8 cellular contexts compared by ENCODE assay signal in genomic region chr1:23369335-23370013, GRCh38. TPM values are rescaled to one million over a fixed set of nuclear protein-coding genes. Genes with fewer than 3 reads are reported as not detected.
DNase-seq lines count a peak whose midpoint lies in the region; ATAC-seq and TF ChIP-seq lines count a peak whose summit lies in the region.

ZNF436 (minus strand) TSS chr1:23369836; CDS start chr1:23368005, 1,831 bp downstream.

- H3K4me1 Mint-ChIP-seq in T-helper 2 cell treated with Interferon-gamma antibody and Interleukin-4, amounts not matched to agents 5 μg/mL and 100 μg/mL, for 36 hours (ENCODE audit: low read depth): peaks cover 29% of the 10 kb centered on the region
- peaks cover 30% of the 10 kb centered on the region for H3K4me1 Mint-ChIP-seq in MCF 10A (ENCODE audit: insufficient read depth, unreplicated experiment)

- BruUV-seq in MCF 10A (replicated peaks; lab: Mats Ljungman, UMichigan): TSS peak; percentile 54

- no peaks in the 10 kb centered on the region for H3K27me3 Mint-ChIP-seq in T-helper 2 cell treated with Interferon-gamma antibody and Interleukin-4, amounts not matched to agents 5 μg/mL and 100 μg/mL, for 36 hours (ENCODE audit: low read depth)
- no peaks in the 10 kb centered on the region for H3K27me3 Mint-ChIP-seq in MCF 10A (ENCODE audit: insufficient read depth, unreplicated experiment)

- H3K4me3 ChIP-seq in iPS-11a (ENCODE audit: low read depth, low read length): peak within 1 kb of the TSS; percentile 77

- TF ChIP-seq POLR2A in GM18505 (IDR thresholded peaks at IDR 0.05; ENCODE audit: borderline replicate concordance, extremely low read depth, insufficient read depth, insufficient read length): no peak

- ATAC-seq in GM18505 (IDR thresholded peaks at IDR 0.05; ENCODE audit: unreplicated experiment): no peak

- CTCF ChIA-PET in MCF 10A (lab: Yijun Ruan, JAX) (interaction anchor here (4.3 kb wide), 1 partner anchor 34 kb away, joined by 41 read pairs; no protein-coding TSS in a partner anchor), GM10248 (lab: Yijun Ruan, JAX) (interaction anchor here (1.2 kb wide), 1 partner anchor 12 kb away, joined by 3 read pairs; no protein-coding TSS in a partner anchor)

- peaks cover 18% of the 10 kb centered on the region for H3K9me3 Mint-ChIP-seq in T-helper 2 cell treated with Interferon-gamma antibody and Interleukin-4, amounts not matched to agents 5 μg/mL and 100 μg/mL, for 36 hours
- no peaks in the 10 kb centered on the region for H3K9me3 Mint-ChIP-seq in MCF 10A (ENCODE audit: unreplicated experiment)

- DNase-seq in GF-D8 (lab: John Stamatoyannopoulos, UW) (peak; percentile 57), NCI-H1436 (lab: John Stamatoyannopoulos, UW) (peak; percentile 77), MCF 10A (ENCODE audit: unreplicated experiment) (peak; percentile 72), renal cortical epithelial cell (ENCODE audit: low read depth) (peak; percentile 63), GM10248 (ENCODE audit: extremely low spot score) (no peak)
- peak; percentile 10 for DNase-seq in T-helper 2 cell treated with Interferon-gamma antibody and Interleukin-4, amounts not matched to agents 5 μg/mL and 100 μg/mL, for 36 hours (ENCODE audit: low spot score)

- peak within 1 kb of the TSS; percentile 95 for H3K27ac Mint-ChIP-seq in T-helper 2 cell treated with Interferon-gamma antibody and Interleukin-4, amounts not matched to agents 5 μg/mL and 100 μg/mL, for 36 hours
- H3K27ac Mint-ChIP-seq in MCF 10A (ENCODE audit: low read depth, unreplicated experiment): peak within 1 kb of the TSS; percentile 94

- intact Hi-C loops in MCF 10A (cut with micrococcal nuclease): no loop called here

- TF ChIP-seq CTCF in MCF 10A (IDR thresholded peaks at IDR 0.05; ENCODE audit: unreplicated experiment) (no peak), GM10248 (IDR thresholded peaks at IDR 0.05; ENCODE audit: control extremely low read depth, extremely low read depth, low read depth, missing control alignments) (no peak)

- POLR2A ChIA-PET in MCF 10A (lab: Yijun Ruan, JAX) (interaction anchor here (0.6 to 15.8 kb wide), 10 partner anchors 15 to 201 kb away, joined by 3 to 335 read pairs (median 4); partner anchors contain the start of genes HNRNPR and LUZP1), GM10248 (lab: Yijun Ruan, JAX) (interaction anchor here (1.0 kb wide), 1 partner anchor 25 kb away, joined by 5 read pairs; the partner anchor contains the start of gene HNRNPR)

- H3K4me3 Mint-ChIP-seq in T-helper 2 cell treated with Interferon-gamma antibody and Interleukin-4, amounts not matched to agents 5 μg/mL and 100 μg/mL, for 36 hours: peak within 1 kb of the TSS; percentile 92
- peak within 1 kb of the TSS; percentile 87 for H3K4me3 Mint-ChIP-seq in MCF 10A (ENCODE audit: unreplicated experiment)

- H3K36me3 Mint-ChIP-seq in T-helper 2 cell treated with Interferon-gamma antibody and Interleukin-4, amounts not matched to agents 5 μg/mL and 100 μg/mL, for 36 hours (ENCODE audit: low read depth): peaks cover 29% of the 10 kb centered on the region
- peaks cover 33% of the 10 kb centered on the region for H3K36me3 Mint-ChIP-seq in MCF 10A (ENCODE audit: insufficient read depth, unreplicated experiment)

RNA-seq across cellular contexts. Expression of gene ZNF436, which starts in this region (rescaled TPM):
- total RNA-seq in MCF 10A (2022): 6.5 and 8.0 TPM in 2 replicates
- total RNA-seq in renal cortical epithelial cell: 19.8 and 35.2 TPM in 2 replicates
